11 cellular contexts compared by ENCODE assay signal in genomic region chrX:19791562-19791961, GRCh38.
DNase-seq lines count a peak whose midpoint lies in the region; ATAC-seq and TF ChIP-seq lines count a peak whose summit lies in the region.
"Had no signal": no experiment of that assay in that cellular context is flagged by ENCODE, and none has a peak within 500 bp of the region (broad histone marks: within the 10 kb centered on the region; RNA-seq: fewer than 3 reads in every experiment).

No MANE protein-coding gene starts in this region.

- H3K9me3 ChIP-seq in mammary epithelial cell (replicated peaks; ENCODE audit: insufficient read depth, low read length): no peaks in the 10 kb centered on the region

- BruUV-seq in MCF 10A (replicated peaks; lab: Mats Ljungman, UMichigan) (no TSS peak), mammary epithelial cell (replicated peaks; lab: Mats Ljungman, UMichigan) (no TSS peak)

- no peaks in the 10 kb centered on the region for H3K36me3 ChIP-seq in mammary epithelial cell (ENCODE audit: insufficient read depth, low read length)

- CTCF ChIA-PET in MCF 10A (lab: Yijun Ruan, JAX) (interaction anchor here (0.5 kb wide), 1 partner anchor 188 kb away, joined by 3 read pairs; no protein-coding TSS in a partner anchor), mammary epithelial cell (lab: Charles Lee; ENCODE audit: low non-redundant PET) (no interaction called here)
- CTCF ChIA-PET in activated CD8-positive, alpha-beta T cell treated with anti-CD3 and anti-CD28 coated beads, Interleukin-2, amount 10 ng/mL, durations not matched to agents 7 days and 5 days (lab: Charles Lee): no interaction called here

- H3K4me2 ChIP-seq in mammary epithelial cell (ENCODE audit: insufficient read depth, low read depth, low read length): no peak overlapping the region

- H3K4me1 Mint-ChIP-seq in MCF 10A (ENCODE audit: insufficient read depth, unreplicated experiment): no peaks in the 10 kb centered on the region
- peaks cover 69% of the 10 kb centered on the region for H3K4me1 Mint-ChIP-seq in activated CD8-positive, alpha-beta T cell treated with anti-CD3 and anti-CD28 coated beads, Interleukin-2, amount 10 ng/mL, durations not matched to agents 7 days and 5 days (ENCODE audit: low read depth)

- H2AFZ ChIP-seq in mammary epithelial cell (ENCODE audit: low read depth, low read length): no peak overlapping the region

- no peak overlapping the region for H3K4me3 ChIP-seq in mammary epithelial cell (replicated peaks in 1 of 3; ENCODE audit: insufficient read depth in 1 of 3, low read depth in 2 of 3, low read length in 3 of 3)

- H3K4me3 Mint-ChIP-seq in MCF 10A (ENCODE audit: unreplicated experiment): no peak overlapping the region
- H3K4me3 Mint-ChIP-seq in activated CD8-positive, alpha-beta T cell treated with anti-CD3 and anti-CD28 coated beads, Interleukin-2, amount 10 ng/mL, durations not matched to agents 7 days and 5 days: peak overlapping the region; percentile 42

- dilution Hi-C loops in mammary epithelial cell (cut with HindIII; ENCODE audit: low sequenced_read_pairs): no loop called here

- H3K36me3 Mint-ChIP-seq in MCF 10A (ENCODE audit: insufficient read depth, unreplicated experiment): no peaks in the 10 kb centered on the region
- peaks cover 55% of the 10 kb centered on the region for H3K36me3 Mint-ChIP-seq in activated CD8-positive, alpha-beta T cell treated with anti-CD3 and anti-CD28 coated beads, Interleukin-2, amount 10 ng/mL, durations not matched to agents 7 days and 5 days (ENCODE audit: low read depth)

- ATAC-seq in HG03175 (IDR thresholded peaks at IDR 0.05; ENCODE audit: unreplicated experiment): peak; percentile 70
- ATAC-seq in activated CD8-positive, alpha-beta T cell treated with anti-CD3 and anti-CD28 coated beads, Interleukin-2, amount 10 ng/mL, durations not matched to agents 7 days and 5 days: peak; percentile 81
- ATAC-seq: PC-3 had no signal

- TF ChIP-seq CTCF in MCF 10A (IDR thresholded peaks at IDR 0.05; ENCODE audit: unreplicated experiment) (no peak), mammary epithelial cell (conservative IDR thresholded peaks at IDR 0.05 in 1 of 2, IDR thresholded peaks at IDR 0.05 in 1 of 2; ENCODE audit: extremely low read depth in 1 of 2, insufficient read depth in 1 of 2, low read depth in 1 of 2, low read length in 2 of 2) (no peak)

- H4K20me1 ChIP-seq in mammary epithelial cell (ENCODE audit: insufficient read depth, low read length): no peaks in the 10 kb centered on the region

- in situ Hi-C loops in mammary epithelial cell (cut with MboI; ENCODE audit: low sequenced_read_pairs in 2 of 2): no loop called here

- WGBS in mammary epithelial cell (ENCODE audit: low coverage, missing lambda C conversion rate): 63% methylated on average over 6 of the region's 6 CpGs

- H3K27ac ChIP-seq in mammary epithelial cell (ENCODE audit: insufficient read depth, low read depth, low read length): no peak overlapping the region
- H3K27ac ChIP-seq: C4-2B had no signal

- no peaks in the 10 kb centered on the region for H3K79me2 ChIP-seq in mammary epithelial cell (ENCODE audit: insufficient read depth, low read length)

- peaks cover 6% of the 10 kb centered on the region for H3K4me1 ChIP-seq in mammary epithelial cell (ENCODE audit: insufficient read depth, low read length)

- peaks cover 33% of the 10 kb centered on the region for H3K27me3 Mint-ChIP-seq in MCF 10A (ENCODE audit: insufficient read depth, unreplicated experiment)
- H3K27me3 Mint-ChIP-seq in activated CD8-positive, alpha-beta T cell treated with anti-CD3 and anti-CD28 coated beads, Interleukin-2, amount 10 ng/mL, durations not matched to agents 7 days and 5 days (ENCODE audit: low read depth): no peaks in the 10 kb centered on the region

- no peak overlapping the region for H3K27ac Mint-ChIP-seq in MCF 10A (ENCODE audit: low read depth, unreplicated experiment)
- H3K27ac Mint-ChIP-seq in activated CD8-positive, alpha-beta T cell treated with anti-CD3 and anti-CD28 coated beads, Interleukin-2, amount 10 ng/mL, durations not matched to agents 7 days and 5 days: peak overlapping the region; percentile 70

- no peaks in the 10 kb centered on the region for H3K9me3 Mint-ChIP-seq in MCF 10A (ENCODE audit: unreplicated experiment)
- peaks cover under 1% of the 10 kb centered on the region for H3K9me3 Mint-ChIP-seq in activated CD8-positive, alpha-beta T cell treated with anti-CD3 and anti-CD28 coated beads, Interleukin-2, amount 10 ng/mL, durations not matched to agents 7 days and 5 days (ENCODE audit: insufficient read depth)

- intact Hi-C loops in MCF 10A (cut with micrococcal nuclease): no loop called here
- intact Hi-C loops in mammary epithelial cell (cut with micrococcal nuclease): no loop called here

- DNase-seq in MCF 10A (ENCODE audit: unreplicated experiment): peak; percentile 51
- DNase-seq in mammary epithelial cell: no peak
- DNase-seq in activated CD8-positive, alpha-beta T cell treated with anti-CD3 and anti-CD28 coated beads, Interleukin-2, amount 10 ng/mL, durations not matched to agents 7 days and 5 days: peak; percentile 40
- peak; percentile 48 for DNase-seq in stromal cell of bone marrow (ENCODE audit: low read depth)
- no peak for DNase-seq in NCI-H187 (lab: John Stamatoyannopoulos, UW)
- DNase-seq in GOT3 (lab: John Stamatoyannopoulos, UW): no peak
- no peak for DNase-seq in ecto neural progenitor cell (ENCODE audit: low spot score)
- DNase-seq: PC-3; stimulated activated CD4-positive, alpha-beta T cell treated with anti-CD3 and anti-CD28 coated beads, Interleukin-12 subunit alpha, Interleukin-12 subunit beta, amount 100 ng/mL, for 4 hours had no signal

- POLR2A ChIA-PET in MCF 10A (lab: Yijun Ruan, JAX): no interaction called here
- POLR2A ChIA-PET in activated CD8-positive, alpha-beta T cell treated with anti-CD3 and anti-CD28 coated beads, Interleukin-2, amount 10 ng/mL, durations not matched to agents 7 days and 5 days (lab: Charles Lee): interaction anchor here (1.1 kb wide), 1 partner anchor 7 kb away, joined by 3 read pairs; no protein-coding TSS in a partner anchor

- H3K9ac ChIP-seq in mammary epithelial cell (ENCODE audit: insufficient read depth, low read length): no peak overlapping the region

- H3K27me3 ChIP-seq in mammary epithelial cell (ENCODE audit: insufficient read depth, low read length): no peaks in the 10 kb centered on the region

Comparison
In these comparisons a context has a peak if more than half of its experiments do, and no peak if none do; other contexts are left out.
1. DNase-seq: peak in MCF 10A (single experiment), activated CD8-positive, alpha-beta T cell treated with anti-CD3 and anti-CD28 coated beads, Interleukin-2, amount 10 ng/mL, durations not matched to agents 7 days and 5 days (single experiment) and stromal cell of bone marrow (single experiment); none in mammary epithelial cell (single experiment), NCI-H187 (0 of 2), GOT3 (single experiment) and ecto neural progenitor cell (single experiment).